ENCODE assay signal across 8 cellular contexts in genomic region chr1:99969729-99970591, GRCh38. TPM values are rescaled to one million over a fixed set of nuclear protein-coding genes. Genes with fewer than 3 reads are reported as not detected.
DNase-seq lines count a peak whose midpoint lies in the region; ATAC-seq, FAIRE-seq and TF ChIP-seq lines count a peak whose summit lies in the region.

Gene SLC35A3 (plus strand): TSS chr1:99969996. CDS start chr1:99993555, 23,559 bp downstream.

- H3K4me3 Mint-ChIP-seq in WTC11: peak within 1 kb of the TSS; percentile 99

- TF ChIP-seq CTCF in A549 (IDR thresholded peaks at IDR 0.05): no peak
- no peak for TF ChIP-seq CTCF in WTC11 (IDR thresholded peaks at IDR 0.05)

- H3K27ac Mint-ChIP-seq in WTC11: peak within 1 kb of the TSS; percentile 95

- H3K4me2 ChIP-seq in A549: peak within 1 kb of the TSS; percentile 85

- H3K9me3 Mint-ChIP-seq in WTC11: no peaks in the 10 kb centered on the region

- peak; percentile 97 for ATAC-seq in A549
- peak; percentile 85 for ATAC-seq in GM18519 (IDR thresholded peaks at IDR 0.05; ENCODE audit: low FRiP score, unreplicated experiment)
- peak; percentile 95 for ATAC-seq in HG03045 (IDR thresholded peaks at IDR 0.05; ENCODE audit: unreplicated experiment)
- ATAC-seq in WTC11: peak; percentile 92

- no peak for FAIRE-seq in A549 (lab: Jason Lieb, UNC)

- peak within 1 kb of the TSS; percentile 90 to 92 for H3K27ac ChIP-seq in A549
- peak within 1 kb of the TSS; percentile 42 for H3K27ac ChIP-seq in caudate nucleus (ENCODE audit: low read depth, low read length)

- H3K4me3 ChIP-seq in A549: peak within 1 kb of the TSS; percentile 85

- under 1% methylated on average over 25 of the region's 73 CpGs for WGBS in A549 (ENCODE audit: missing lambda C conversion rate)

- H3K36me3 Mint-ChIP-seq in WTC11: no peaks in the 10 kb centered on the region

- H3K9me3 ChIP-seq in A549: no peaks in the 10 kb centered on the region

- H3K27me3 Mint-ChIP-seq in WTC11 (ENCODE audit: low read depth): no peaks in the 10 kb centered on the region

- TF ChIP-seq RAD21 in A549 (conservative IDR thresholded peaks at IDR 0.05 in 1 of 2, IDR thresholded peaks at IDR 0.05 in 1 of 2): no peak

- peaks cover 11% of the 10 kb centered on the region; the same call in 1 of the 3 replicates for H3K4me1 ChIP-seq in A549

- DNase-seq in A549 (ENCODE audit: low read depth in 1 of 2, low spot score in 1 of 2): peak; percentile 67 to 74
- DNase-seq in NCI-H2171 (lab: John Stamatoyannopoulos, UW): peak; percentile 82
- peak; percentile 90 for DNase-seq in WTC11 (ENCODE audit: low spot score)
- peak in 59 of 61 donors; percentile 15 to 86 (median 69) for DNase-seq in caudate nucleus (lab: John Stamatoyannopoulos, UW)
- DNase-seq in islet precursor cell: peak; percentile 89
- peak; percentile 67 to 77 (median 72) for DNase-seq in stimulated activated CD4-positive, alpha-beta T cell treated with anti-CD3 and anti-CD28 coated beads, Interleukin-12 subunit alpha, Interleukin-12 subunit beta, amount 100 ng/mL, for 48 hours (ENCODE audit: low read depth in 2 of 3, low spot score in 1 of 3)

- TF ChIP-seq POLR2A in A549 (IDR thresholded peaks at IDR 0.05; ENCODE audit: low read length): peak; percentile 58

- POLR2A ChIA-PET in A549 (lab: Yijun Ruan, JAX) (interaction anchor here (0.5 to 1.7 kb wide), 8 partner anchors 8 to 163 kb away, joined by 3 to 8 read pairs (median 4); partner anchors contain the start of genes SASS6 and TRMT13), WTC11 (lab: Charles Lee) (interaction anchor here (0.6 to 1.6 kb wide), 8 partner anchors 9 to 383 kb away, joined by 3 to 8 read pairs (median 4); partner anchors contain the start of genes AGL, CDC14A, RTCA and SASS6)

- CTCF ChIA-PET in A549 (lab: Yijun Ruan, JAX) (no interaction called here), WTC11 (lab: Charles Lee) (interaction anchor here (1.6 kb wide), 1 partner anchor 12 kb away, joined by 4 read pairs; no protein-coding TSS in a partner anchor)

- TF ChIP-seq EP300 in A549 (IDR thresholded peaks at IDR 0.05): no peak

- H3K4me1 Mint-ChIP-seq in WTC11: peaks cover 22% of the 10 kb centered on the region

TF ChIP-seq in A549, 52 proteins besides CTCF, POLR2A, EP300 and RAD21:
- TF ChIP-seq E2F6 (IDR thresholded peaks at IDR 0.05; ENCODE audit: borderline replicate concordance, low read depth): peak; percentile 72; the same call in 1 of the 2 replicates
- peak; percentile 62; the same call in 1 of the 2 replicates for TF ChIP-seq PHF8 (IDR thresholded peaks at IDR 0.05; ENCODE audit: borderline replicate concordance, low read depth)
- TF ChIP-seq CBX8 (IDR thresholded peaks at IDR 0.05): no peak
- peak; percentile 76 for TF ChIP-seq KDM5A (IDR thresholded peaks at IDR 0.05)
- peak; percentile 85 for TF ChIP-seq MAX (IDR thresholded peaks at IDR 0.05)
- no peak for TF ChIP-seq FOSB (CRISPR knock-in tag; IDR thresholded peaks at IDR 0.05)
- TF ChIP-seq EHF (CRISPR knock-in tag; IDR thresholded peaks at IDR 0.05): 0 out of 2 replicates have a peak, but pooled peaks have one; percentile 25
- TF ChIP-seq JUNB (IDR thresholded peaks at IDR 0.05): no peak
- peak; percentile 44 to 68; a peak in 2 of 5 replicates for TF ChIP-seq JUN (IDR thresholded peaks at IDR 0.05)

TF ChIP-seq in WTC11, 78 proteins besides CTCF, POLR2A, EP300 and RAD21 (continues in another document):
- TF ChIP-seq CBFB (CRISPR knock-in tag; IDR thresholded peaks at IDR 0.05; ENCODE audit: low read depth) (peak; percentile 85; the same call in 1 of the 2 replicates), KAT7 (CRISPR knock-in tag; IDR thresholded peaks at IDR 0.05; ENCODE audit: borderline replicate concordance) (0 out of 2 replicates have a peak, but pooled peaks have one; percentile 43), ELF4 (CRISPR knock-in tag; IDR thresholded peaks at IDR 0.05; ENCODE audit: low read depth) (no peak), ZNF317 (CRISPR knock-in tag; IDR thresholded peaks at IDR 0.05; ENCODE audit: borderline replicate concordance, low read depth) (peak; percentile 57; the same call in 1 of the 2 replicates), ATF1 (CRISPR knock-in tag; IDR thresholded peaks at IDR 0.05) (no peak; the same call in 1 of the 2 replicates), NFE2L1 (CRISPR knock-in tag; IDR thresholded peaks at IDR 0.05) (no peak), JUN (CRISPR knock-in tag; IDR thresholded peaks at IDR 0.05) (peak; percentile 51; the same call in 1 of the 2 replicates), CREM (CRISPR knock-in tag; IDR thresholded peaks at IDR 0.05) (peak; percentile 83), ZNF138 (CRISPR knock-in tag; conservative IDR thresholded peaks at IDR 0.05) (peak; percentile 94; the same call in 1 of the 2 replicates), ZBTB43 (CRISPR knock-in tag; IDR thresholded peaks at IDR 0.05) (peak; percentile 81), MAX (CRISPR knock-in tag; IDR thresholded peaks at IDR 0.05) (peak; percentile 93), FOXJ3 (CRISPR knock-in tag; IDR thresholded peaks at IDR 0.05; ENCODE audit: borderline replicate concordance) (no peak), ZMAT4 (CRISPR knock-in tag; IDR thresholded peaks at IDR 0.05) (no peak), USF2 (CRISPR knock-in tag; IDR thresholded peaks at IDR 0.05) (peak; percentile 52; the same call in 1 of the 2 replicates), USF1 (CRISPR knock-in tag; IDR thresholded peaks at IDR 0.05) (peak; percentile 65; the same call in 1 of the 2 replicates), GRHL2 (CRISPR knock-in tag; IDR thresholded peaks at IDR 0.05; ENCODE audit: insufficient replicate concordance, severe bottlenecking) (no peak), ZNF425 (CRISPR knock-in tag; conservative IDR thresholded peaks at IDR 0.05) (no peak), SMAD4 (CRISPR knock-in tag; IDR thresholded peaks at IDR 0.05) (no peak), ZNF671 (CRISPR knock-in tag; IDR thresholded peaks at IDR 0.05) (no peak)

RNA-seq across cellular contexts. Expression of gene SLC35A3, which starts in this region (rescaled TPM):
- 14.7 and 15.1 TPM in 2 replicates for polyA plus RNA-seq in A549 (2011; rRNA removed)
- polyA plus RNA-seq in A549 (2012; cell fraction: cytosol; rRNA removed): 4.1 and 4.6 TPM in 2 replicates
- 3.2 and 5.0 TPM in 2 replicates for polyA plus RNA-seq in A549 (2012; cell fraction: nucleus; rRNA removed)
- polyA plus RNA-seq in A549 (2017; fragmentation: RNase III; extraction: RNeasy Plus Mini Kit Qiagen cat#74134 plus additional on column Dnase treatment): 9.2 to 9.7 TPM (median 9.6 TPM) in 3 replicates
- polyA minus RNA-seq in A549 (2011; rRNA and poly(A)+ RNA removed): 2.6 and 4.3 TPM in 2 replicates
- 14.1 to 15.9 TPM (median 14.5 TPM) in 3 replicates for total RNA-seq in WTC11 (2021)

Comparison
In these comparisons a context has a peak if more than half of its experiments do, and no peak if none do; other contexts are left out.
1. Peak in every context shown above with its lines: DNase-seq, ATAC-seq, H3K4me3 ChIP-seq and H3K27ac ChIP-seq.